ENCODE assay signal across 24 cellular contexts in the genomic region with DNA sequence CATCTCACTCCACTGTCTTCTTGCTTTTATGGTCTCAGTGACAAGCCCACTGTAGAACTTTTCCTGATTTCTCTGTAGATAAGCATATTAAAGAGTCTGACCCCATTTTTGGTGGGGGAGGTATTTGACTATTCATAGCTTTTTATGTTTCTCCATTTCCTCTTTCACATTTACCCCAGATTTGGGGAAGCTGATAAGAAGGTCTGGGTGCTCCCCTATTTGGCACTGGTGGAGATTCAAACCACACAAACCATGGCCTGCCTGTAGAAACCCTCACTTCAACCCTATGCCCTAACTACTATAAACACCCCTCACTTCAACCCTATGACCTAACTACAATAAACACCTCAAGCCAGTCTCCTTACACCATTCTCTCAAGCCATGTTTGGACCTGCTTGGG.
"Had no signal": no experiment of that assay in that cellular context is flagged by ENCODE, and none has a peak within 500 bp of the region (broad histone marks: within the 10 kb centered on the region; RNA-seq: fewer than 3 reads in every experiment).

No MANE protein-coding gene starts in this region.

- H3K4me1 ChIP-seq: esophagus squamous epithelium, heart right ventricle, left lung, pancreas, right lobe of liver, tibial nerve, upper lobe of left lung had no signal

- DNase-seq: dermis blood vessel endothelial cell; effector memory CD4-positive, alpha-beta T cell; erythroblast; esophagus squamous epithelium; foreskin melanocyte; glutamatergic neuron; heart right ventricle; hippocampal formation; left cardiac atrium; left lung; mesenchymal stem cell; mucosa of descending colon; naive B cell; pancreas; right lobe of liver; small intestine; stimulated activated CD4-positive, alpha-beta T cell treated with anti-CD3 and anti-CD28 coated beads, Interleukin-15, amount 100 ng/mL, for 24 hours; stimulated activated CD4-positive, alpha-beta T cell treated with anti-CD3 and anti-CD28 coated beads, Interleukin-2, amount 100 ng/mL, for 48 hours; stimulated activated naive B cell treated with anti-CD40 and anti-IgM and Interleukin-4, amounts not matched to agents 10 μg/mL and 1 μg/mL and 100 μg/mL, for 72 hours; upper lobe of left lung had no signal

- H3K27me3 ChIP-seq: esophagus squamous epithelium, left lung, neutrophil, pancreas, right lobe of liver, tibial nerve, upper lobe of left lung had no signal

- H3K9me3 ChIP-seq: mucosa of descending colon, neutrophil, pancreas, right lobe of liver, thoracic aorta, upper lobe of left lung had no signal

- H3K4me3 ChIP-seq: esophagus squamous epithelium, heart right ventricle, left lung, mucosa of descending colon, pancreas, right lobe of liver, thoracic aorta, tibial nerve, upper lobe of left lung had no signal

- H3K27ac ChIP-seq: esophagus squamous epithelium, heart right ventricle, left lung, neutrophil, pancreas, right lobe of liver, thoracic aorta, tibial nerve, upper lobe of left lung had no signal

- H3K36me3 ChIP-seq: esophagus squamous epithelium, heart right ventricle, left lung, neutrophil, pancreas, right lobe of liver, thoracic aorta, tibial nerve, upper lobe of left lung had no signal

- ATAC-seq: heart right ventricle; left cardiac atrium; left lung; mucosa of descending colon; natural killer cell treated with Interleukin-12 subunit alpha and Interleukin-12 subunit beta and Interleukin-15 and Interleukin-18, amount 100 ng/mL, for 72 hours; pancreas; right lobe of liver; stimulated activated naive B cell treated with anti-CD40 and anti-IgM and Interleukin-4, amounts not matched to agents 10 μg/mL and 1 μg/mL and 100 μg/mL, for 72 hours had no signal
